In the genomic region with DNA sequence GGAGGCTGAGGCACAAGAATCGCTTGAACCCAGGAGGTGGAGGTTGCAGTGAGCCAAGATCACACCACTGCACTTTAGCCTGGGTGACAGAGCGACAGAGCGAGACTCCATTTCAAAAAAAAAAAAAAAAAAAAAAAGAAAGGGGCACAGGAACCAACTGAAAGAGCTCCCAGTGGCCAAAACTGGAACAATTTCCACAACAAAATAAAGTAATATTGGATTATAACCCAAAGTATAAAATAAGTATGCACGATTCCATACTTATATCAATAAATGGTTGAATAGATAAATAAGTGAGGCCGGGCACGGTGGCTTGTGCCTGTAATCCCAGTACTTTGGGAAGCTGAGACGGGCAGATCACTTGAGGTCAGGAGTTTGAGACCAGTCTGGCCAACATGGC, we compare ENCODE assay signal across 10 cellular contexts. TPM values are rescaled to one million over a fixed set of nuclear protein-coding genes. Genes with fewer than 3 reads are reported as not detected.
A peak's percentile ranks its signal among the peaks of the same experiment; 100 is the strongest.
DNase-seq lines count a peak whose midpoint lies in the region; ATAC-seq lines count a peak whose summit lies in the region.
"Not testable (repeated sequence)": the region's sequence is repeated elsewhere in the genome, so short reads cannot be mapped to it uniquely, and the experiment has no call there.
"Had no signal": no experiment of that assay in that cellular context is flagged by ENCODE, and none has a peak within 500 bp of the region (broad histone marks: within the 10 kb centered on the region; RNA-seq: fewer than 3 reads in every experiment).

No MANE protein-coding gene starts in this region.

- H3K9me3 ChIP-seq in T-helper 17 cell (ENCODE audit: control insufficient read depth, low read length, poor library complexity, severe bottlenecking) = not testable (repeated sequence)

- not testable (repeated sequence) for H3K9me3 Mint-ChIP-seq in activated T-cell treated with anti-CD3 and anti-CD28 coated beads, Interleukin-2, amount 50 U/mL, for 24 hours; activated naive CD8-positive, alpha-beta T cell treated with anti-CD3 and anti-CD28 coated beads for 36 hours; immature natural killer cell; stimulated activated naive CD8-positive, alpha-beta T cell treated with anti-CD3 and anti-CD28 coated beads, Interleukin-15, Interleukin-2, amounts not matched to agents 100 ng/mL and 50 ng/mL, for 24 hours

- not testable (repeated sequence) for H3K4me3 Mint-ChIP-seq in T-helper 17 cell; activated T-cell treated with anti-CD3 and anti-CD28 coated beads, Interleukin-2, amount 50 U/mL, for 24 hours; activated naive CD8-positive, alpha-beta T cell treated with anti-CD3 and anti-CD28 coated beads for 36 hours; immature natural killer cell; stimulated activated naive CD8-positive, alpha-beta T cell treated with anti-CD3 and anti-CD28 coated beads, Interleukin-15, Interleukin-2, amounts not matched to agents 100 ng/mL and 50 ng/mL, for 24 hours

- DNase-seq in ELR (ENCODE audit: low read depth) = peak; percentile 18
- DNase-seq in T-helper 17 cell; activated T-cell treated with anti-CD3 and anti-CD28 coated beads, Interleukin-2, amount 50 U/mL, for 24 hours; activated naive CD8-positive, alpha-beta T cell treated with anti-CD3 and anti-CD28 coated beads for 36 hours; immature natural killer cell: not testable (repeated sequence)

- ATAC-seq in T-helper 17 cell = not testable (repeated sequence)

- H3K27ac Mint-ChIP-seq in T-helper 17 cell (peak overlapping the region; percentile 42), immature natural killer cell (peak overlapping the region in 4 of 6 donors; percentile 10 to 74 (median 32))
- H3K27ac Mint-ChIP-seq in activated T-cell treated with anti-CD3 and anti-CD28 coated beads, Interleukin-2, amount 50 U/mL, for 24 hours = peak overlapping the region; percentile 76
- peak overlapping the region; percentile 67 for H3K27ac Mint-ChIP-seq in activated naive CD8-positive, alpha-beta T cell treated with anti-CD3 and anti-CD28 coated beads for 36 hours
- peak overlapping the region; percentile 28 for H3K27ac Mint-ChIP-seq in stimulated activated naive CD8-positive, alpha-beta T cell treated with anti-CD3 and anti-CD28 coated beads, Interleukin-15, Interleukin-2, amounts not matched to agents 100 ng/mL and 50 ng/mL, for 24 hours

- H3K27me3 Mint-ChIP-seq in T-helper 17 cell; activated T-cell treated with anti-CD3 and anti-CD28 coated beads, Interleukin-2, amount 50 U/mL, for 24 hours; activated naive CD8-positive, alpha-beta T cell treated with anti-CD3 and anti-CD28 coated beads for 36 hours; immature natural killer cell (ENCODE audit: low read depth in 3 of 3); stimulated activated naive CD8-positive, alpha-beta T cell treated with anti-CD3 and anti-CD28 coated beads, Interleukin-15, Interleukin-2, amounts not matched to agents 100 ng/mL and 50 ng/mL, for 24 hours: not testable (repeated sequence)

- H3K4me1 Mint-ChIP-seq in T-helper 17 cell (peaks cover 52% of the 10 kb centered on the region), immature natural killer cell (peaks cover 74 to 83% of the 10 kb centered on the region in 2 donors)
- peaks cover 84% of the 10 kb centered on the region for H3K4me1 Mint-ChIP-seq in activated T-cell treated with anti-CD3 and anti-CD28 coated beads, Interleukin-2, amount 50 U/mL, for 24 hours (ENCODE audit: low read depth)
- H3K4me1 Mint-ChIP-seq in activated naive CD8-positive, alpha-beta T cell treated with anti-CD3 and anti-CD28 coated beads for 36 hours = peaks cover 76% of the 10 kb centered on the region
- peaks cover 90% of the 10 kb centered on the region for H3K4me1 Mint-ChIP-seq in stimulated activated naive CD8-positive, alpha-beta T cell treated with anti-CD3 and anti-CD28 coated beads, Interleukin-15, Interleukin-2, amounts not matched to agents 100 ng/mL and 50 ng/mL, for 24 hours (ENCODE audit: low read depth)

- H3K36me3 Mint-ChIP-seq in T-helper 17 cell (ENCODE audit: low read depth) = not testable (repeated sequence)
- peaks cover 44% of the 10 kb centered on the region for H3K36me3 Mint-ChIP-seq in activated T-cell treated with anti-CD3 and anti-CD28 coated beads, Interleukin-2, amount 50 U/mL, for 24 hours (ENCODE audit: low read depth)
- peaks cover 47% of the 10 kb centered on the region for H3K36me3 Mint-ChIP-seq in activated naive CD8-positive, alpha-beta T cell treated with anti-CD3 and anti-CD28 coated beads for 36 hours
- H3K36me3 Mint-ChIP-seq in immature natural killer cell = peaks cover 7 to 29% (median 15%) of the 10 kb centered on the region in 3 donors
- peaks cover 42% of the 10 kb centered on the region for H3K36me3 Mint-ChIP-seq in stimulated activated naive CD8-positive, alpha-beta T cell treated with anti-CD3 and anti-CD28 coated beads, Interleukin-15, Interleukin-2, amounts not matched to agents 100 ng/mL and 50 ng/mL, for 24 hours (ENCODE audit: low read depth)

RNA-seq across cellular contexts. Expression of a gene that starts 19.2 kb away (rescaled TPM):
- 100 to 1,000 TPM; 136 to 138 TPM for total RNA-seq in T-helper 17 cell
- total RNA-seq in activated naive CD8-positive, alpha-beta T cell treated with anti-CD3 and anti-CD28 coated beads for 36 hours = 10 to 100 TPM; 54.2 to 55.4 TPM
- 100 to 1,000 TPM; 325 to 458 (median 329) TPM for polyA plus RNA-seq in immature natural killer cell
- total RNA-seq: G401, H7, HepG2 had no signal
- polyA plus RNA-seq: BJ had no signal
